ENCODE assay signal across 15 cellular contexts in genomic region chr5:83549681-83550080, GRCh38.
"Had no signal": no experiment of that assay in that cellular context is flagged by ENCODE, and none has a peak within 500 bp of the region (broad histone marks: within the 10 kb centered on the region; RNA-seq: fewer than 3 reads in every experiment).

No MANE protein-coding gene starts in this region.

- H3K9me3 Mint-ChIP-seq: activated CD4-positive, alpha-beta memory T cell treated with anti-CD3 and anti-CD28 coated beads for 36 hours; activated naive CD8-positive, alpha-beta T cell treated with anti-CD3 and anti-CD28 coated beads for 36 hours; stimulated activated naive CD8-positive, alpha-beta T cell treated with anti-CD3 and anti-CD28 coated beads, Interleukin-15, amount 100 ng/mL, for 72 hours had no signal

- H3K4me1 ChIP-seq: esophagus squamous epithelium, testis had no signal

- ATAC-seq: naive thymus-derived CD4-positive, alpha-beta T cell; stimulated activated naive CD8-positive, alpha-beta T cell treated with anti-CD3 and anti-CD28 coated beads, Interleukin-15, amount 100 ng/mL, for 72 hours had no signal

- H3K27ac ChIP-seq: testis had no signal

- H3K4me3 Mint-ChIP-seq: activated CD4-positive, alpha-beta memory T cell treated with anti-CD3 and anti-CD28 coated beads for 36 hours; activated naive CD8-positive, alpha-beta T cell treated with anti-CD3 and anti-CD28 coated beads for 36 hours; naive thymus-derived CD4-positive, alpha-beta T cell; stimulated activated naive CD8-positive, alpha-beta T cell treated with anti-CD3 and anti-CD28 coated beads, Interleukin-15, amount 100 ng/mL, for 72 hours had no signal

- DNase-seq: activated CD4-positive, alpha-beta memory T cell treated with anti-CD3 and anti-CD28 coated beads for 36 hours; activated CD4-positive, CD25-positive, alpha-beta regulatory T cell treated with anti-CD3 and anti-CD28 coated beads, Interleukin-2, amount 50 U/mL, for 72 hours; activated gamma-delta T cell; activated naive CD8-positive, alpha-beta T cell treated with anti-CD3 and anti-CD28 coated beads for 36 hours; activated T-cell treated with anti-CD3 and anti-CD28 coated beads, Interleukin-2, amount 50 U/mL, for 48 hours; esophagus squamous epithelium; hypothalamus; kidney glomerular epithelial cell; midbrain; naive thymus-derived CD4-positive, alpha-beta T cell; stimulated activated CD4-positive, alpha-beta T cell treated with anti-CD3 and anti-CD28 coated beads, Interleukin-15, amount 100 ng/mL, for 24 hours; stimulated activated CD4-positive, alpha-beta T cell treated with anti-CD3 and anti-CD28 coated beads, Interleukin-4, amount 100 ng/mL, for 4 hours; stimulated activated naive CD8-positive, alpha-beta T cell treated with anti-CD3 and anti-CD28 coated beads, Interleukin-15, amount 100 ng/mL, for 72 hours; testis had no signal

- H3K4me1 Mint-ChIP-seq: activated naive CD8-positive, alpha-beta T cell treated with anti-CD3 and anti-CD28 coated beads for 36 hours; naive thymus-derived CD4-positive, alpha-beta T cell; stimulated activated naive CD8-positive, alpha-beta T cell treated with anti-CD3 and anti-CD28 coated beads, Interleukin-15, amount 100 ng/mL, for 72 hours had no signal

- FAIRE-seq: colon had no signal

- H3K4me3 ChIP-seq: esophagus squamous epithelium, testis had no signal

- H3K27ac Mint-ChIP-seq: activated CD4-positive, alpha-beta memory T cell treated with anti-CD3 and anti-CD28 coated beads for 36 hours; activated naive CD8-positive, alpha-beta T cell treated with anti-CD3 and anti-CD28 coated beads for 36 hours; naive thymus-derived CD4-positive, alpha-beta T cell; stimulated activated naive CD8-positive, alpha-beta T cell treated with anti-CD3 and anti-CD28 coated beads, Interleukin-15, amount 100 ng/mL, for 72 hours had no signal

- H3K27me3 Mint-ChIP-seq: activated naive CD8-positive, alpha-beta T cell treated with anti-CD3 and anti-CD28 coated beads for 36 hours had no signal

- H3K27me3 ChIP-seq: esophagus squamous epithelium, testis had no signal

- H3K9me3 ChIP-seq: esophagus squamous epithelium, testis had no signal

- H3K36me3 Mint-ChIP-seq: activated CD4-positive, alpha-beta memory T cell treated with anti-CD3 and anti-CD28 coated beads for 36 hours; activated naive CD8-positive, alpha-beta T cell treated with anti-CD3 and anti-CD28 coated beads for 36 hours; naive thymus-derived CD4-positive, alpha-beta T cell had no signal

- H3K36me3 ChIP-seq: esophagus squamous epithelium had no signal
